9 cellular contexts compared by ENCODE assay signal in the genomic region with DNA sequence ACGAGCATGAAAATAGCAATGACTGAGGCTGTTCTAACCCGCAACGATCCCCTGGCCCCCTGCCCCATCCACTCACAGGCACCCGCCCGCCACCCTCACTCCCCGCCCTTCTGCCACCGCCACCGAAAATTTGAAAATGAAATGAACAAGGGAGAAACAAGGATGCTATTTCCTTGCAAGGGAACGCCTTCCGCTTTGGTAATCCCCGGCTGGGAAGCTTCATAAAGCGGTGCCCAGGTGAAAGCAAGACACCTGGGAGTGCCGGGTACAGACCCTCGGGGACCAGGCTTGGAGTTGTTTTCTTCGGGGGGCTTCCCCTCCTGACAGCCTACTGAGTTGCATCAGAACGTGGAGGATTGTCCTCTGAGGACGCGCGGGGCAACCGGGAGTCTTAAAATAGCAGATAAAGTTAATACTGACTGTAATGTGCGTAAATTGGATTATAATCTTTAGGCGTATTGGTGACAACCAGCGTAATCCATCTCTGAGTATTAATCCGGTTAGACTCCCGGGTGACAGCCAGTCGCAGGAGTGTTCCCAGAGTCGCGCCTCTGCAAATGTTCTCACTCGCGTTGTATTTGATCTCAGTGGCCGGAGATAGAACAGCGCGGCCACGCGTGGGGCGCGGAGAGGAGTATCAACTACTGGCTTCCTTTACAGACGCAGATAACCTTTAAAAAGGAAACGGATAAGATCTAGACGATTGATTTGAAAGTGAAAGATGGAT. TPM values are rescaled to one million over a fixed set of nuclear protein-coding genes. Genes with fewer than 3 reads are reported as not detected.
DNase-seq lines count a peak whose midpoint lies in the region; ATAC-seq, FAIRE-seq and TF ChIP-seq lines count a peak whose summit lies in the region.
"Had no signal": no experiment of that assay in that cellular context is flagged by ENCODE, and none has a peak within 500 bp of the region (broad histone marks: within the 10 kb centered on the region; RNA-seq: fewer than 3 reads in every experiment).

No MANE protein-coding gene starts in this region.

- no peak for TF ChIP-seq POLR2A in heart left ventricle (IDR thresholded peaks at IDR 0.05)

- H3K4me3 Mint-ChIP-seq in CD4-positive, CD25-positive, alpha-beta regulatory T cell, result peak overlapping the region; percentile 90 to 99 (median 98)
- peak overlapping the region; percentile 87 for H3K4me3 Mint-ChIP-seq in GM23338

- no peaks in the 10 kb centered on the region; the same call in 1 of the 2 replicates for H3F3A ChIP-seq in GM23338 (replicated peaks; ENCODE audit: low read depth)
- no peaks in the 10 kb centered on the region for H3F3A ChIP-seq in OCI-LY1 (ENCODE audit: insufficient read depth, low read length)

- peaks cover 42% of the 10 kb centered on the region for H3K4me1 ChIP-seq in CD4-positive, CD25-positive, alpha-beta regulatory T cell (ENCODE audit: control insufficient read depth, insufficient read depth, low read length, poor library complexity, severe bottlenecking)
- H3K4me1 ChIP-seq in GM23338 (ENCODE audit: insufficient read depth), result peaks cover 15% of the 10 kb centered on the region
- H3K4me1 ChIP-seq in OCI-LY1 (ENCODE audit: insufficient read depth, low read length, severe bottlenecking), result peaks cover 33% of the 10 kb centered on the region
- H3K4me1 ChIP-seq in heart left ventricle, result peaks cover 0 to 34% (median 20%) of the 10 kb centered on the region in 12 donors
- peaks cover 2% of the 10 kb centered on the region for H3K4me1 ChIP-seq in rectal smooth muscle tissue (ENCODE audit: control insufficient read depth, insufficient read depth, low read length)

- no peaks in the 10 kb centered on the region for H4K20me1 ChIP-seq in GM23338 (replicated peaks; ENCODE audit: insufficient read depth)
- no peaks in the 10 kb centered on the region for H4K20me1 ChIP-seq in OCI-LY1 (ENCODE audit: insufficient read depth, low read length)

- TF ChIP-seq CTCF in GM23338 (conservative IDR thresholded peaks at IDR 0.05; ENCODE audit: low read depth in 2 of 2), result no peak
- no peak for TF ChIP-seq CTCF in OCI-LY1 (IDR thresholded peaks at IDR 0.05; ENCODE audit: low read length)
- TF ChIP-seq CTCF in heart left ventricle (IDR thresholded peaks at IDR 0.05), result peak in 1 of 12 donors; percentile 14

- H3K9me2 ChIP-seq in GM23338 (ENCODE audit: insufficient read depth), result no peaks in the 10 kb centered on the region
- no peaks in the 10 kb centered on the region for H3K9me2 ChIP-seq in OCI-LY1 (ENCODE audit: low read depth, low read length)

- H3K4me1 Mint-ChIP-seq in CD4-positive, CD25-positive, alpha-beta regulatory T cell, result peaks cover 20 to 42% (median 34%) of the 10 kb centered on the region in 4 donors
- peaks cover 24% of the 10 kb centered on the region; the same call in 2 of the 3 replicates for H3K4me1 Mint-ChIP-seq in GM23338

- H3K9me3 Mint-ChIP-seq in CD4-positive, CD25-positive, alpha-beta regulatory T cell, result peaks cover 0 to 5% (median 0%) of the 10 kb centered on the region in 7 donors
- no peaks in the 10 kb centered on the region; the same call in 2 of the 3 replicates for H3K9me3 Mint-ChIP-seq in GM23338

- H3K27ac ChIP-seq in CD4-positive, CD25-positive, alpha-beta regulatory T cell (ENCODE audit: insufficient read depth, low read length, poor library complexity, severe bottlenecking), result peak overlapping the region; percentile 87
- no peak overlapping the region for H3K27ac ChIP-seq in GM23338 (ENCODE audit: low read depth)
- no peak overlapping the region for H3K27ac ChIP-seq in OCI-LY1 (ENCODE audit: low read depth, low read length, poor library complexity, severe bottlenecking)
- peak overlapping the region in 11 of 12 donors; percentile 23 to 94 (median 87) for H3K27ac ChIP-seq in heart left ventricle
- H3K27ac ChIP-seq in rectal smooth muscle tissue (ENCODE audit: low read depth, low read length), result peak overlapping the region; percentile 88

- peak; percentile 30 to 41 for ATAC-seq in CD4-positive, CD25-positive, alpha-beta regulatory T cell (ENCODE audit: low read depth in 2 of 2)
- ATAC-seq in GM23338 (peak; percentile 4), heart left ventricle (peak in 2 of 4 donors; percentile 22 to 35)
- ATAC-seq: K562 had no signal

- H3K36me3 Mint-ChIP-seq in CD4-positive, CD25-positive, alpha-beta regulatory T cell, result peaks cover 4% of the 10 kb centered on the region
- H3K36me3 Mint-ChIP-seq in GM23338 (ENCODE audit: low read depth), result no peaks in the 10 kb centered on the region; the same call in 2 of the 3 replicates

- H3K27me3 ChIP-seq in CD4-positive, CD25-positive, alpha-beta regulatory T cell (ENCODE audit: control insufficient read depth, insufficient read depth, low read length), result no peaks in the 10 kb centered on the region
- H3K27me3 ChIP-seq in GM23338 (ENCODE audit: insufficient read depth), result peaks cover 59% of the 10 kb centered on the region
- no peaks in the 10 kb centered on the region for H3K27me3 ChIP-seq in OCI-LY1 (ENCODE audit: insufficient read depth, low read length)
- H3K27me3 ChIP-seq in heart left ventricle, result no peaks in the 10 kb centered on the region
- no peaks in the 10 kb centered on the region for H3K27me3 ChIP-seq in rectal smooth muscle tissue (ENCODE audit: control insufficient read depth, insufficient read depth, low read length)

- peak overlapping the region; percentile 94 to 99 (median 96) for H3K27ac Mint-ChIP-seq in CD4-positive, CD25-positive, alpha-beta regulatory T cell
- no peak overlapping the region for H3K27ac Mint-ChIP-seq in GM23338

- H3K9me3 ChIP-seq in CD4-positive, CD25-positive, alpha-beta regulatory T cell (ENCODE audit: control insufficient read depth in 2 of 2, low read length in 2 of 2), result no peaks in the 10 kb centered on the region
- H3K9me3 ChIP-seq in OCI-LY1 (ENCODE audit: low read length) (no peaks in the 10 kb centered on the region), heart left ventricle (no peaks in the 10 kb centered on the region)

- DNase-seq in CD4-positive, CD25-positive, alpha-beta regulatory T cell, result peak; percentile 59 to 88 (median 78)
- DNase-seq in GM23338 (ENCODE audit: low spot score) (peak; percentile 43), activated gamma-delta T cell treated with Interleukin-2 at 50 U/mL for 16 hours (peak; percentile 46), heart left ventricle (peak; percentile 17 to 66 (median 37)), NCI-H510A treated with DMSO at 0.1 percent for 48 hours (lab: John Stamatoyannopoulos, UW) (no peak), GM19239 (ENCODE audit: insufficient read length, low spot score) (no peak)

- intact Hi-C loops in heart left ventricle (cut with DNase I), result loop anchor here (2.0 to 10.0 kb wide), 21 partner anchors 59 to 698 kb away; a partner anchor contains a TSS

- peak overlapping the region; percentile 98 for H3K4me3 ChIP-seq in CD4-positive, CD25-positive, alpha-beta regulatory T cell (ENCODE audit: low read depth, low read length)
- peak overlapping the region; percentile 86 for H3K4me3 ChIP-seq in GM23338
- H3K4me3 ChIP-seq in OCI-LY1 (ENCODE audit: low read depth, low read length, poor library complexity, severe bottlenecking), result peak overlapping the region; percentile 82
- H3K4me3 ChIP-seq in heart left ventricle, result peak overlapping the region; percentile 69 to 95 (median 90)
- peak overlapping the region; percentile 88 for H3K4me3 ChIP-seq in rectal smooth muscle tissue (ENCODE audit: low read length)
- H3K4me3 ChIP-seq: K562 had no signal

- peak overlapping the region; percentile 94 for H2AFZ ChIP-seq in GM23338
- H2AFZ ChIP-seq in OCI-LY1 (ENCODE audit: low read length), result no peak overlapping the region

- WGBS in heart left ventricle, 4 donors, result 0% methylated on average over 37 to 40 of the region's 40 CpGs

- peaks cover 19% of the 10 kb centered on the region for H3K27me3 Mint-ChIP-seq in CD4-positive, CD25-positive, alpha-beta regulatory T cell
- peaks cover 57% of the 10 kb centered on the region for H3K27me3 Mint-ChIP-seq in GM23338 (ENCODE audit: insufficient read depth, low read depth, poor library complexity)

- H3K4me2 ChIP-seq in GM23338, result peak overlapping the region; percentile 95
- peak overlapping the region; percentile 78 for H3K4me2 ChIP-seq in OCI-LY1 (ENCODE audit: low read length)

- FAIRE-seq in GM19239 (lab: Jason Lieb, UNC), result no peak
- FAIRE-seq: K562 had no signal

- H3K79me2 ChIP-seq in GM23338 (replicated peaks; ENCODE audit: insufficient read depth), result no peaks in the 10 kb centered on the region; the same call in 1 of the 2 replicates
- H3K79me2 ChIP-seq in OCI-LY1 (ENCODE audit: insufficient read depth, low read length), result no peaks in the 10 kb centered on the region

- peak overlapping the region; percentile 34; the same call in 1 of the 2 replicates for H3K9ac ChIP-seq in OCI-LY1 (ENCODE audit: low read length)
- peak overlapping the region; percentile 75 for H3K9ac ChIP-seq in rectal smooth muscle tissue (ENCODE audit: low read length)

- no peaks in the 10 kb centered on the region for H3K36me3 ChIP-seq in CD4-positive, CD25-positive, alpha-beta regulatory T cell (ENCODE audit: control insufficient read depth, insufficient read depth, low read length)
- no peaks in the 10 kb centered on the region for H3K36me3 ChIP-seq in GM23338 (ENCODE audit: insufficient read depth)
- H3K36me3 ChIP-seq in OCI-LY1 (ENCODE audit: insufficient read depth, low read length), result no peaks in the 10 kb centered on the region
- no peaks in the 10 kb centered on the region for H3K36me3 ChIP-seq in heart left ventricle
- no peaks in the 10 kb centered on the region for H3K36me3 ChIP-seq in rectal smooth muscle tissue (ENCODE audit: control insufficient read depth, insufficient read depth, low read length)

TF ChIP-seq in GM23338, 12 proteins besides CTCF, POLR2A, EP300 and RAD21 (continues in another document):
- no peak for TF ChIP-seq STAT1 (IDR thresholded peaks at IDR 0.05; ENCODE audit: unreplicated experiment)

RNA-seq across cellular contexts. Expression of a gene that starts 0.9 kb away (rescaled TPM):
- total RNA-seq in CD4-positive, CD25-positive, alpha-beta regulatory T cell, result 63.2 TPM
- 10 to 100 TPM; 37.6 to 51.8 (median 48.5) TPM for polyA plus RNA-seq in CD4-positive, CD25-positive, alpha-beta regulatory T cell
- 9.5 and 14.8 TPM in 2 replicates for total RNA-seq in GM23338 (2014; rRNA removed; shearing (Covaris generic))
- polyA plus RNA-seq in GM23338 (2016; fragmentation: Nextera tagmentation; extraction: Ambion mirVana), result 6.1 and 7.5 TPM in 2 replicates
- total RNA-seq in heart left ventricle, result 10 to 100 TPM; 10.8 to 21.0 (median 16.5) TPM
- polyA plus RNA-seq in heart left ventricle, result 1 to 10 TPM; 7.5 to 7.9 TPM

Comparison
In these comparisons a context has a peak if more than half of its experiments do, and no peak if none do; other contexts are left out.
1. DNase-seq: peak in CD4-positive, CD25-positive, alpha-beta regulatory T cell (3 of 3), GM23338 (single experiment), activated gamma-delta T cell treated with Interleukin-2 at 50 U/mL for 16 hours (single experiment) and heart left ventricle (5 of 5); none in NCI-H510A treated with DMSO at 0.1 percent for 48 hours (single experiment) and GM19239 (single experiment).
2. H3K27ac ChIP-seq: peak in CD4-positive, CD25-positive, alpha-beta regulatory T cell (single experiment), heart left ventricle (11 of 12) and rectal smooth muscle tissue (single experiment); none in GM23338 (single experiment) and OCI-LY1 (single experiment).
3. Peak in every context shown above with its lines, with median percentiles within 50 percentile points of each other: H3K4me3 ChIP-seq.